1 cellular context compared by ENCODE assay signal in genomic region chr21:45535341-45536081, GRCh38.
TF ChIP-seq lines count a peak whose summit lies in the region.

No MANE protein-coding gene starts in this region.

TF ChIP-seq in HepG2, 621 proteins besides CTCF, POLR2A, EP300 and RAD21 (continued from another document):
- TF ChIP-seq, protein P1, sequence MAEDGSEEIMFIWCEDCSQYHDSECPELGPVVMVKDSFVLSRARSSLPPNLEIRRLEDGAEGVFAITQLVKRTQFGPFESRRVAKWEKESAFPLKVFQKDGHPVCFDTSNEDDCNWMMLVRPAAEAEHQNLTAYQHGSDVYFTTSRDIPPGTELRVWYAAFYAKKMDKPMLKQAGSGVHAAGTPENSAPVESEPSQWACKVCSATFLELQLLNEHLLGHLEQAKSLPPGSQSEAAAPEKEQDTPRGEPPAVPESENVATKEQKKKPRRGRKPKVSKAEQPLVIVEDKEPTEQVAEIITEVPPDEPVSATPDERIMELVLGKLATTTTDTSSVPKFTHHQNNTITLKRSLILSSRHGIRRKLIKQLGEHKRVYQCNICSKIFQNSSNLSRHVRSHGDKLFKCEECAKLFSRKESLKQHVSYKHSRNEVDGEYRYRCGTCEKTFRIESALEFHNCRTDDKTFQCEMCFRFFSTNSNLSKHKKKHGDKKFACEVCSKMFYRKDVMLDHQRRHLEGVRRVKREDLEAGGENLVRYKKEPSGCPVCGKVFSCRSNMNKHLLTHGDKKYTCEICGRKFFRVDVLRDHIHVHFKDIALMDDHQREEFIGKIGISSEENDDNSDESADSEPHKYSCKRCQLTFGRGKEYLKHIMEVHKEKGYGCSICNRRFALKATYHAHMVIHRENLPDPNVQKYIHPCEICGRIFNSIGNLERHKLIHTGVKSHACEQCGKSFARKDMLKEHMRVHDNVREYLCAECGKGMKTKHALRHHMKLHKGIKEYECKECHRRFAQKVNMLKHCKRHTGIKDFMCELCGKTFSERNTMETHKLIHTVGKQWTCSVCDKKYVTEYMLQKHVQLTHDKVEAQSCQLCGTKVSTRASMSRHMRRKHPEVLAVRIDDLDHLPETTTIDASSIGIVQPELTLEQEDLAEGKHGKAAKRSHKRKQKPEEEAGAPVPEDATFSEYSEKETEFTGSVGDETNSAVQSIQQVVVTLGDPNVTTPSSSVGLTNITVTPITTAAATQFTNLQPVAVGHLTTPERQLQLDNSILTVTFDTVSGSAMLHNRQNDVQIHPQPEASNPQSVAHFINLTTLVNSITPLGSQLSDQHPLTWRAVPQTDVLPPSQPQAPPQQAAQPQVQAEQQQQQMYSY (CRISPR knock-in tag; IDR thresholded peaks at IDR 0.05), result no peak
- no peak for TF ChIP-seq ZSCAN29 (CRISPR knock-in tag; conservative IDR thresholded peaks at IDR 0.05)
